In genomic region chr4:184537269-184538022, GRCh38 we compare ENCODE assay signal across 1 cellular context.
A peak's percentile ranks its signal among the peaks of the same experiment; 100 is the strongest.
TF ChIP-seq lines count a peak whose summit lies in the region.

No MANE protein-coding gene starts in this region.

TF ChIP-seq in K562, 482 proteins besides CTCF, POLR2A, EP300 and RAD21 (continued from another document and continues in another):
- TF ChIP-seq, protein P1, sequence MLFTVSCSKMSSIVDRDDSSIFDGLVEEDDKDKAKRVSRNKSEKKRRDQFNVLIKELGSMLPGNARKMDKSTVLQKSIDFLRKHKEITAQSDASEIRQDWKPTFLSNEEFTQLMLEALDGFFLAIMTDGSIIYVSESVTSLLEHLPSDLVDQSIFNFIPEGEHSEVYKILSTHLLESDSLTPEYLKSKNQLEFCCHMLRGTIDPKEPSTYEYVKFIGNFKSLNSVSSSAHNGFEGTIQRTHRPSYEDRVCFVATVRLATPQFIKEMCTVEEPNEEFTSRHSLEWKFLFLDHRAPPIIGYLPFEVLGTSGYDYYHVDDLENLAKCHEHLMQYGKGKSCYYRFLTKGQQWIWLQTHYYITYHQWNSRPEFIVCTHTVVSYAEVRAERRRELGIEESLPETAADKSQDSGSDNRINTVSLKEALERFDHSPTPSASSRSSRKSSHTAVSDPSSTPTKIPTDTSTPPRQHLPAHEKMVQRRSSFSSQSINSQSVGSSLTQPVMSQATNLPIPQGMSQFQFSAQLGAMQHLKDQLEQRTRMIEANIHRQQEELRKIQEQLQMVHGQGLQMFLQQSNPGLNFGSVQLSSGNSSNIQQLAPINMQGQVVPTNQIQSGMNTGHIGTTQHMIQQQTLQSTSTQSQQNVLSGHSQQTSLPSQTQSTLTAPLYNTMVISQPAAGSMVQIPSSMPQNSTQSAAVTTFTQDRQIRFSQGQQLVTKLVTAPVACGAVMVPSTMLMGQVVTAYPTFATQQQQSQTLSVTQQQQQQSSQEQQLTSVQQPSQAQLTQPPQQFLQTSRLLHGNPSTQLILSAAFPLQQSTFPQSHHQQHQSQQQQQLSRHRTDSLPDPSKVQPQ (CRISPR knock-in tag; IDR thresholded peaks at IDR 0.05; ENCODE audit: borderline replicate concordance) = no peak
- TF ChIP-seq ZNF785 (CRISPR knock-in tag; IDR thresholded peaks at IDR 0.05) (no peak), ZNF23 (CRISPR knock-in tag; IDR thresholded peaks at IDR 0.05) (no peak), MEF2A (IDR thresholded peaks at IDR 0.05; ENCODE audit: control insufficient read depth, low read depth, low read length) (no peak), CREM (IDR thresholded peaks at IDR 0.05; ENCODE audit: low read depth) (peak; percentile 59), NR2C2 (CRISPR knock-in tag; IDR thresholded peaks at IDR 0.05) (no peak), NR2C2 (tag; IDR thresholded peaks at IDR 0.05) (peak; percentile 55; the same call in 1 of the 2 replicates), RREB1 (CRISPR knock-in tag; IDR thresholded peaks at IDR 0.05) (no peak), ASH1L (IDR thresholded peaks at IDR 0.05; ENCODE audit: borderline replicate concordance, low read depth, partially characterized antibody) (peak; percentile 44), MCM5 (IDR thresholded peaks at IDR 0.05; ENCODE audit: low read depth) (no peak), GTF2B (IDR thresholded peaks at IDR 0.05; ENCODE audit: extremely low read depth, insufficient read length) (no peak), HDAC1 (IDR thresholded peaks at IDR 0.05) (no peak; a peak in 2 of 4 replicates), FOXJ2 (tag; IDR thresholded peaks at IDR 0.05) (no peak), TEAD4 (IDR thresholded peaks at IDR 0.05; ENCODE audit: low read length) (no peak), TEAD4 (CRISPR knock-in tag; IDR thresholded peaks at IDR 0.05; ENCODE audit: borderline replicate concordance) (no peak), ZNF232 (CRISPR knock-in tag; IDR thresholded peaks at IDR 0.05) (no peak), IRF2 (CRISPR knock-in tag; IDR thresholded peaks at IDR 0.05) (no peak), ZNF76 (CRISPR knock-in tag; IDR thresholded peaks at IDR 0.05; ENCODE audit: borderline replicate concordance) (no peak), TOE1 (IDR thresholded peaks at IDR 0.05; ENCODE audit: borderline replicate concordance) (no peak; the same call in 1 of the 2 replicates), TOE1 (CRISPR knock-in tag; IDR thresholded peaks at IDR 0.05; ENCODE audit: borderline replicate concordance, low read depth) (no peak), CTCFL (IDR thresholded peaks at IDR 0.05; ENCODE audit: borderline replicate concordance, insufficient read depth, low read depth, low read length, poor library complexity, severe bottlenecking) (no peak), SIRT6 (IDR thresholded peaks at IDR 0.05; ENCODE audit: low read depth, low read length) (no peak), ZNF124 (CRISPR knock-in tag; IDR thresholded peaks at IDR 0.05) (no peak), ZNF184 (CRISPR knock-in tag; IDR thresholded peaks at IDR 0.05) (no peak), SRSF1 (IDR thresholded peaks at IDR 0.05; ENCODE audit: low read depth, low read length) (no peak), CCAR2 (IDR thresholded peaks at IDR 0.05; ENCODE audit: low read depth, low read length) (no peak), HIVEP1 (CRISPR knock-in tag; IDR thresholded peaks at IDR 0.05) (no peak), ELF4 (CRISPR knock-in tag; IDR thresholded peaks at IDR 0.05) (0 out of 2 replicates have a peak, but pooled peaks have one; percentile 6), IFI16 (CRISPR knock-in tag; IDR thresholded peaks at IDR 0.05) (no peak), ZNF217 (CRISPR knock-in tag; IDR thresholded peaks at IDR 0.05) (no peak), ETV5 (CRISPR knock-in tag; IDR thresholded peaks at IDR 0.05; ENCODE audit: low read depth) (no peak), ZC3H8 (IDR thresholded peaks at IDR 0.05) (no peak), FOXK1 (CRISPR knock-in tag; IDR thresholded peaks at IDR 0.05; ENCODE audit: borderline replicate concordance) (no peak), ZNF347 (CRISPR knock-in tag; IDR thresholded peaks at IDR 0.05; ENCODE audit: low read depth) (no peak), JUN (IDR thresholded peaks at IDR 0.05; ENCODE audit: borderline replicate concordance, low read depth, low read length) (no peak), JUN (CRISPR knock-in tag; IDR thresholded peaks at IDR 0.05; ENCODE audit: borderline replicate concordance) (peak; percentile 51; the same call in 1 of the 2 replicates), TFAP4 (CRISPR knock-in tag; IDR thresholded peaks at IDR 0.05; ENCODE audit: borderline replicate concordance) (peak; percentile 68), ELF1 (tag; IDR thresholded peaks at IDR 0.05) (peak; percentile 87), ARID2 (IDR thresholded peaks at IDR 0.05) (no peak), E2F3 (CRISPR knock-in tag; IDR thresholded peaks at IDR 0.05) (no peak), GTF2A2 (tag; IDR thresholded peaks at IDR 0.05) (no peak), KLF13 (tag; IDR thresholded peaks at IDR 0.05; ENCODE audit: borderline replicate concordance, low read depth) (no peak), RFX1 (IDR thresholded peaks at IDR 0.05) (no peak), ZNF766 (CRISPR knock-in tag; conservative IDR thresholded peaks at IDR 0.05) (peak; percentile 84; the same call in 1 of the 2 replicates), RAD51 (IDR thresholded peaks at IDR 0.05; ENCODE audit: borderline replicate concordance, low read depth) (no peak), MTF1 (CRISPR knock-in tag; IDR thresholded peaks at IDR 0.05; ENCODE audit: borderline replicate concordance) (no peak), CREB1 (IDR thresholded peaks at IDR 0.05) (peak; percentile 2; the same call in 1 of the 2 replicates), CREB1 (CRISPR knock-in tag; IDR thresholded peaks at IDR 0.05) (no peak), ZBTB17 (CRISPR knock-in tag; IDR thresholded peaks at IDR 0.05) (no peak), PHB (CRISPR knock-in tag; IDR thresholded peaks at IDR 0.05) (no peak), HMG20B (CRISPR knock-in tag; IDR thresholded peaks at IDR 0.05) (no peak), HNRNPK (IDR thresholded peaks at IDR 0.05; ENCODE audit: low read depth, low read length, poor library complexity, severe bottlenecking) (no peak)
- TF ChIP-seq, protein P2, sequence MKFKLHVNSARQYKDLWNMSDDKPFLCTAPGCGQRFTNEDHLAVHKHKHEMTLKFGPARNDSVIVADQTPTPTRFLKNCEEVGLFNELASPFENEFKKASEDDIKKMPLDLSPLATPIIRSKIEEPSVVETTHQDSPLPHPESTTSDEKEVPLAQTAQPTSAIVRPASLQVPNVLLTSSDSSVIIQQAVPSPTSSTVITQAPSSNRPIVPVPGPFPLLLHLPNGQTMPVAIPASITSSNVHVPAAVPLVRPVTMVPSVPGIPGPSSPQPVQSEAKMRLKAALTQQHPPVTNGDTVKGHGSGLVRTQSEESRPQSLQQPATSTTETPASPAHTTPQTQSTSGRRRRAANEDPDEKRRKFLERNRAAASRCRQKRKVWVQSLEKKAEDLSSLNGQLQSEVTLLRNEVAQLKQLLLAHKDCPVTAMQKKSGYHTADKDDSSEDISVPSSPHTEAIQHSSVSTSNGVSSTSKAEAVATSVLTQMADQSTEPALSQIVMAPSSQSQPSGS (CRISPR knock-in tag; IDR thresholded peaks at IDR 0.05) = no peak
- TF ChIP-seq, protein P3, sequence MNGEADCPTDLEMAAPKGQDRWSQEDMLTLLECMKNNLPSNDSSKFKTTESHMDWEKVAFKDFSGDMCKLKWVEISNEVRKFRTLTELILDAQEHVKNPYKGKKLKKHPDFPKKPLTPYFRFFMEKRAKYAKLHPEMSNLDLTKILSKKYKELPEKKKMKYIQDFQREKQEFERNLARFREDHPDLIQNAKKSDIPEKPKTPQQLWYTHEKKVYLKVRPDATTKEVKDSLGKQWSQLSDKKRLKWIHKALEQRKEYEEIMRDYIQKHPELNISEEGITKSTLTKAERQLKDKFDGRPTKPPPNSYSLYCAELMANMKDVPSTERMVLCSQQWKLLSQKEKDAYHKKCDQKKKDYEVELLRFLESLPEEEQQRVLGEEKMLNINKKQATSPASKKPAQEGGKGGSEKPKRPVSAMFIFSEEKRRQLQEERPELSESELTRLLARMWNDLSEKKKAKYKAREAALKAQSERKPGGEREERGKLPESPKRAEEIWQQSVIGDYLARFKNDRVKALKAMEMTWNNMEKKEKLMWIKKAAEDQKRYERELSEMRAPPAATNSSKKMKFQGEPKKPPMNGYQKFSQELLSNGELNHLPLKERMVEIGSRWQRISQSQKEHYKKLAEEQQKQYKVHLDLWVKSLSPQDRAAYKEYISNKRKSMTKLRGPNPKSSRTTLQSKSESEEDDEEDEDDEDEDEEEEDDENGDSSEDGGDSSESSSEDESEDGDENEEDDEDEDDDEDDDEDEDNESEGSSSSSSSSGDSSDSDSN (IDR thresholded peaks at IDR 0.05; ENCODE audit: borderline replicate concordance in 1 of 2, low read depth in 2 of 2, low read length in 2 of 2) = no peak
